ENCODE assay signal across 9 cellular contexts in the genomic region with DNA sequence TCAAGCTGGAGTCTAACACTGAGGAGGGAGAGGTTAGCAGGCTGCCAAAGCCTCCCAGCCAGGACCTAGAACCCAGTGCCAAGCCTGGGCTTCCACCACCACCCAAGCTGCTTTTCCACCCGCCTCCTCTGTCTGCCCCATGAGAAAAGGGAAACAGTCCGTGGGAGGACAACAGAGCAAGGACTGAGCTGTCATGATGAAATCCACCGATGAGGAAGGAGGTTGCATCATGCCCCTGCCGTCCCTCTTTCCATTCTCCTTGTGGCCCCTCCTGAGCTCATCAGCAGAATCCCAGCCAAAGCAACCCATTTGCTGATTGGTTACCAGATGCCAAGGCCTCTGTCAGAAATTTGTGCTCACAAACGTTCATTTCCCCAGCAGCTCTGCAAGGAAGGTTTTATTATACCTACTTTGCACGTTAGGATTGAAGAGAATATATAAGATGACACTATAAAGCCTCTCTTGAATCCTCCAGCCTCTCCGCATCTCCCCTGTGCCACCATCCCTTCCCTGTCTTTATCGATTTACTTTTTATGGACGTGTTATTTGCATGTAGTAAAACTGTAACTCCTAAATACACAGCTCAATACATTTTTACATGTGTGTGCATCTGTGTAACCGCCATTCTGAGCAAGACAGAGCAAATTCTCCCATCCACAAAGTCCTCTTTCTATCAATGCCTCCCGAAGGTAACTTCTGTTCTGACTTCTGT.
A peak's percentile ranks its signal among the peaks of the same experiment; 100 is the strongest.
DNase-seq lines count a peak whose midpoint lies in the region; ATAC-seq and TF ChIP-seq lines count a peak whose summit lies in the region.
"Had no signal": no experiment of that assay in that cellular context is flagged by ENCODE, and none has a peak within 500 bp of the region (broad histone marks: within the 10 kb centered on the region; RNA-seq: fewer than 3 reads in every experiment).

No MANE protein-coding gene starts in this region.

- CTCF ChIA-PET in RWPE1 (lab: Yijun Ruan, JAX), result interaction anchor here (0.6 to 0.7 kb wide), 2 partner anchors 16 to 508 kb away, joined by 3 read pairs; no protein-coding TSS in a partner anchor

- no peak for TF ChIP-seq CTCF in RWPE1 (conservative IDR thresholded peaks at IDR 0.05; ENCODE audit: low read depth)
- no peak for TF ChIP-seq CTCF in fibroblast of pulmonary artery (IDR thresholded peaks at IDR 0.05; ENCODE audit: low read length, missing control alignments)

- DNase-seq in GM03348 (ENCODE audit: low spot score) (peak; percentile 77), RWPE1 (ENCODE audit: low spot score) (no peak), fibroblast of pulmonary artery (ENCODE audit: low read depth) (peak; percentile 94), putamen (ENCODE audit: low spot score) (peak; percentile 35), NCI-H510A treated with DMSO at 0.1 percent for 48 hours (lab: John Stamatoyannopoulos, UW) (no peak), NCI-H69 (lab: John Stamatoyannopoulos, UW) (no peak), COLO829 (ENCODE audit: low spot score) (no peak)
- DNase-seq: naive thymus-derived CD8-positive, alpha-beta T cell had no signal

- POLR2A ChIA-PET in RWPE1 (lab: Yijun Ruan, JAX; ENCODE audit: low non-redundant PET), result no interaction called here

- no peak overlapping the region for H3K4me3 ChIP-seq in fibroblast of pulmonary artery (replicated peaks; ENCODE audit: low read depth, low read length)

- ATAC-seq in HG02852 (IDR thresholded peaks at IDR 0.05; ENCODE audit: unreplicated experiment), result no peak
- ATAC-seq: naive thymus-derived CD8-positive, alpha-beta T cell had no signal

- peak overlapping the region; percentile 48 for H3K27ac ChIP-seq in RWPE1

Comparison
In these comparisons a context has a peak if more than half of its experiments do, and no peak if none do; other contexts are left out.
1. DNase-seq: peak in GM03348 (single experiment), fibroblast of pulmonary artery (single experiment) and putamen (single experiment); none in RWPE1 (single experiment), NCI-H510A treated with DMSO at 0.1 percent for 48 hours (single experiment), NCI-H69 (single experiment) and COLO829 (single experiment).